Comparison of ENCODE assay signal across 1 cellular context in the genomic region with DNA sequence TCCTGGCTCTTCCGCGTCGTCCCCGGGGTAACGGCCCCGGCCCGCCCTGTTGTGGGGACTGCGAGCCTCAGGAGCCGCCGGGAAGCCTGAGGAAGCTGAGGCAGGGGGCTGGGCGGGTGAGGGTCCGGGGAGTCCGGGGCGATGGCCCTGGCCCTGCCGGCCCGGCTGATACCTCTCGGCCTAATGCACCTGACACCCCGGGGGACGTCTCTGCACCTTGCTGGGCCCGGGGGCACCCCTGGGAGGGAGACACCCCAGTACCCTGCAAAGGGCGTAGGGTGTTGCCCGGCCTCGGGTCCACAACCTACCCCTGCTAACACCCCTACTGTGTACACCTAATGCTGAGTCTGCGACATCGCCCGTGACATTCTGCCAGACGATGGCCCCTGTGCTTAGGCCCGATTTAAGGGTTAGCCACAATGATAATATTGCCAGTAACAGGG.
TF ChIP-seq lines count a peak whose summit lies in the region.

No MANE protein-coding gene starts in this region.

TF ChIP-seq in HEK293, 187 proteins besides CTCF, POLR2A, EP300 and RAD21 (continued from another document):
- TF ChIP-seq PRDM4 (tag by site-specific recombination; IDR thresholded peaks at IDR 0.05) (no peak), MEIS1 (CRISPR knock-in tag; IDR thresholded peaks at IDR 0.05; ENCODE audit: borderline replicate concordance) (no peak), PRDM2 (tag by site-specific recombination; IDR thresholded peaks at IDR 0.05; ENCODE audit: borderline replicate concordance) (0 out of 2 replicates have a peak, but pooled peaks have one; percentile 60), ZNF155 (tag by site-specific recombination; IDR thresholded peaks at IDR 0.05) (no peak), IKZF3 (tag by site-specific recombination; IDR thresholded peaks at IDR 0.05) (no peak), OSR2 (tag by site-specific recombination; IDR thresholded peaks at IDR 0.05) (no peak), ZNF214 (tag by site-specific recombination; IDR thresholded peaks at IDR 0.05; ENCODE audit: borderline replicate concordance) (no peak), YY1 (tag by site-specific recombination; IDR thresholded peaks at IDR 0.05) (0 out of 2 replicates have a peak, but pooled peaks have one; percentile 11), ZNF266 (tag by site-specific recombination; IDR thresholded peaks at IDR 0.05; ENCODE audit: low read depth) (no peak), ZNF391 (tag by site-specific recombination; IDR thresholded peaks at IDR 0.05; ENCODE audit: borderline replicate concordance, low read depth) (0 out of 2 replicates have a peak, but pooled peaks have one; percentile 40), ZNF221 (tag by site-specific recombination; IDR thresholded peaks at IDR 0.05; ENCODE audit: borderline replicate concordance) (no peak), ZNF146 (tag by site-specific recombination; IDR thresholded peaks at IDR 0.05) (no peak), ZNF239 (tag by site-specific recombination; IDR thresholded peaks at IDR 0.05) (no peak), ZNF202 (tag by site-specific recombination; IDR thresholded peaks at IDR 0.05; ENCODE audit: borderline replicate concordance) (no peak), BCL11A (tag by site-specific recombination; IDR thresholded peaks at IDR 0.05; ENCODE audit: low read depth) (no peak), ZNF157 (tag by site-specific recombination; IDR thresholded peaks at IDR 0.05) (no peak), ZNF121 (tag by site-specific recombination; IDR thresholded peaks at IDR 0.05) (no peak), ZNF426 (tag by site-specific recombination; IDR thresholded peaks at IDR 0.05) (no peak), ZNF394 (tag by site-specific recombination; IDR thresholded peaks at IDR 0.05; ENCODE audit: borderline replicate concordance) (peak; percentile 48; the same call in 1 of the 2 replicates), ZNF114 (tag by site-specific recombination; IDR thresholded peaks at IDR 0.05) (no peak), ZNF354C (tag by site-specific recombination; IDR thresholded peaks at IDR 0.05; ENCODE audit: borderline replicate concordance, low read depth) (no peak), ZBTB21 (tag by site-specific recombination; IDR thresholded peaks at IDR 0.05) (no peak), ZNF324 (tag by site-specific recombination; IDR thresholded peaks at IDR 0.05) (no peak), ZNF561 (tag by site-specific recombination; IDR thresholded peaks at IDR 0.05; ENCODE audit: borderline replicate concordance) (0 out of 2 replicates have a peak, but pooled peaks have one; percentile 7), ZNF26 (tag by site-specific recombination; IDR thresholded peaks at IDR 0.05) (no peak), ZNF23 (tag by site-specific recombination; IDR thresholded peaks at IDR 0.05; ENCODE audit: borderline replicate concordance) (no peak), ZNF548 (tag by site-specific recombination; IDR thresholded peaks at IDR 0.05) (no peak), ZBTB20 (tag by site-specific recombination; IDR thresholded peaks at IDR 0.05) (peak; percentile 24; the same call in 1 of the 2 replicates)
- TF ChIP-seq, protein P1, sequence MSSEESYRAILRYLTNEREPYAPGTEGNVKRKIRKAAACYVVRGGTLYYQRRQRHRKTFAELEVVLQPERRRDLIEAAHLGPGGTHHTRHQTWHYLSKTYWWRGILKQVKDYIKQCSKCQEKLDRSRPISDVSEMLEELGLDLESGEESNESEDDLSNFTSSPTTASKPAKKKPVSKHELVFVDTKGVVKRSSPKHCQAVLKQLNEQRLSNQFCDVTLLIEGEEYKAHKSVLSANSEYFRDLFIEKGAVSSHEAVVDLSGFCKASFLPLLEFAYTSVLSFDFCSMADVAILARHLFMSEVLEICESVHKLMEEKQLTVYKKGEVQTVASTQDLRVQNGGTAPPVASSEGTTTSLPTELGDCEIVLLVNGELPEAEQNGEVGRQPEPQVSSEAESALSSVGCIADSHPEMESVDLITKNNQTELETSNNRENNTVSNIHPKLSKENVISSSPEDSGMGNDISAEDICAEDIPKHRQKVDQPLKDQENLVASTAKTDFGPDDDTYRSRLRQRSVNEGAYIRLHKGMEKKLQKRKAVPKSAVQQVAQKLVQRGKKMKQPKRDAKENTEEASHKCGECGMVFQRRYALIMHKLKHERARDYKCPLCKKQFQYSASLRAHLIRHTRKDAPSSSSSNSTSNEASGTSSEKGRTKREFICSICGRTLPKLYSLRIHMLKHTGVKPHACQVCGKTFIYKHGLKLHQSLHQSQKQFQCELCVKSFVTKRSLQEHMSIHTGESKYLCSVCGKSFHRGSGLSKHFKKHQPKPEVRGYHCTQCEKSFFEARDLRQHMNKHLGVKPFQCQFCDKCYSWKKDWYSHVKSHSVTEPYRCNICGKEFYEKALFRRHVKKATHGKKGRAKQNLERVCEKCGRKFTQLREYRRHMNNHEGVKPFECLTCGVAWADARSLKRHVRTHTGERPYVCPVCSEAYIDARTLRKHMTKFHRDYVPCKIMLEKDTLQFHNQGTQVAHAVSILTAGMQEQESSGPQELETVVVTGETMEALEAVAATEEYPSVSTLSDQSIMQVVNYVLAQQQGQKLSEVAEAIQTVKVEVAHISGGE (tag by site-specific recombination; conservative IDR thresholded peaks at IDR 0.05; ENCODE audit: low read depth), result no peak
- TF ChIP-seq, protein P2, sequence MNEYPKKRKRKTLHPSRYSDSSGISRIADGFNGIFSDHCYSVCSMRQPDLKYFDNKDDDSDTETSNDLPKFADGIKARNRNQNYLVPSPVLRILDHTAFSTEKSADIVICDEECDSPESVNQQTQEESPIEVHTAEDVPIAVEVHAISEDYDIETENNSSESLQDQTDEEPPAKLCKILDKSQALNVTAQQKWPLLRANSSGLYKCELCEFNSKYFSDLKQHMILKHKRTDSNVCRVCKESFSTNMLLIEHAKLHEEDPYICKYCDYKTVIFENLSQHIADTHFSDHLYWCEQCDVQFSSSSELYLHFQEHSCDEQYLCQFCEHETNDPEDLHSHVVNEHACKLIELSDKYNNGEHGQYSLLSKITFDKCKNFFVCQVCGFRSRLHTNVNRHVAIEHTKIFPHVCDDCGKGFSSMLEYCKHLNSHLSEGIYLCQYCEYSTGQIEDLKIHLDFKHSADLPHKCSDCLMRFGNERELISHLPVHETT (tag by site-specific recombination; IDR thresholded peaks at IDR 0.05), result 0 out of 2 replicates have a peak, but pooled peaks have one; percentile 31
TF ChIP-seq in HEK293: peak in this region for 8.
